9 cellular contexts compared by ENCODE assay signal in genomic region chr20:49630396-49630951, GRCh38.
DNase-seq lines count a peak whose midpoint lies in the region; ATAC-seq, FAIRE-seq and TF ChIP-seq lines count a peak whose summit lies in the region.
"Had no signal": no experiment of that assay in that cellular context is flagged by ENCODE, and none has a peak within 500 bp of the region (broad histone marks: within the 10 kb centered on the region; RNA-seq: fewer than 3 reads in every experiment).

No MANE protein-coding gene starts in this region.

- no peak overlapping the region for H3K9ac ChIP-seq in OCI-LY3 (ENCODE audit: low read length)

- CTCF ChIA-PET in activated CD4-positive, alpha-beta memory T cell treated with anti-CD3 and anti-CD28 coated beads for 36 hours (lab: Charles Lee): interaction anchor here (1.0 to 1.3 kb wide), 2 partner anchors 9 to 89 kb away, joined by 3 to 4 read pairs; no protein-coding TSS in a partner anchor

- peaks cover 6% of the 10 kb centered on the region for H3K36me3 Mint-ChIP-seq in activated CD4-positive, alpha-beta memory T cell treated with anti-CD3 and anti-CD28 coated beads for 36 hours

- H2AFZ ChIP-seq in OCI-LY3 (ENCODE audit: low read depth, low read length): no peak overlapping the region

- no peak for TF ChIP-seq EP300 in stomach (IDR thresholded peaks at IDR 0.05)

- peaks cover 6% of the 10 kb centered on the region for H3K27me3 Mint-ChIP-seq in activated CD4-positive, alpha-beta memory T cell treated with anti-CD3 and anti-CD28 coated beads for 36 hours

- peaks cover 26% of the 10 kb centered on the region for H4K20me1 ChIP-seq in OCI-LY3 (ENCODE audit: insufficient read depth, low read length)

- peak; percentile 52 for DNase-seq in GM19239 (ENCODE audit: insufficient read length, low spot score)
- no peak for DNase-seq in stomach
- DNase-seq in activated CD4-positive, alpha-beta memory T cell treated with anti-CD3 and anti-CD28 coated beads for 36 hours: no peak
- DNase-seq in hippocampal formation (lab: John Stamatoyannopoulos, UW): no peak
- no peak for DNase-seq in UCSD-AML1 (lab: John Stamatoyannopoulos, UW; ENCODE audit: unreplicated experiment)
- DNase-seq: NCI-H446 had no signal

- no peak overlapping the region for H3K27ac Mint-ChIP-seq in activated CD4-positive, alpha-beta memory T cell treated with anti-CD3 and anti-CD28 coated beads for 36 hours

- H3K9me3 Mint-ChIP-seq in activated CD4-positive, alpha-beta memory T cell treated with anti-CD3 and anti-CD28 coated beads for 36 hours: peaks cover 5% of the 10 kb centered on the region

- POLR2A ChIA-PET in activated CD4-positive, alpha-beta memory T cell treated with anti-CD3 and anti-CD28 coated beads for 36 hours (lab: Charles Lee): no interaction called here

- no peak for TF ChIP-seq POLR2A in stomach (IDR thresholded peaks at IDR 0.05)

- H3K27me3 ChIP-seq in OCI-LY3 (ENCODE audit: low read depth, low read length): peaks cover 9% of the 10 kb centered on the region
- no peaks in the 10 kb centered on the region for H3K27me3 ChIP-seq in stomach

- H3K4me2 ChIP-seq in OCI-LY3 (ENCODE audit: low read length): peak overlapping the region; percentile 21

- peaks cover 63% of the 10 kb centered on the region for H3K4me1 ChIP-seq in OCI-LY3 (ENCODE audit: low read length)
- H3K4me1 ChIP-seq in stomach: peaks cover 0 to 47% (median 22%) of the 10 kb centered on the region in 4 donors

- H3K4me3 ChIP-seq in OCI-LY3 (ENCODE audit: low read length): no peak overlapping the region
- H3K4me3 ChIP-seq in stomach: no peak overlapping the region

- intact Hi-C loops in stomach (cut with DNase I; ENCODE audit: low total_unique reads): no loop called here
- intact Hi-C loops in activated CD4-positive, alpha-beta memory T cell treated with anti-CD3 and anti-CD28 coated beads for 36 hours (cut with micrococcal nuclease): no loop called here

- H3K9me3 ChIP-seq in OCI-LY3 (ENCODE audit: insufficient read depth, low read length) (no peaks in the 10 kb centered on the region), stomach (no peaks in the 10 kb centered on the region)

- H3K36me3 ChIP-seq in OCI-LY3 (replicated peaks; ENCODE audit: low read depth, low read length) (peaks cover 49% of the 10 kb centered on the region), stomach (peaks cover 9 to 31% (median 18%) of the 10 kb centered on the region in 4 donors)

- no peaks in the 10 kb centered on the region for H3K79me2 ChIP-seq in OCI-LY3 (ENCODE audit: low read length)

- H3K4me1 Mint-ChIP-seq in activated CD4-positive, alpha-beta memory T cell treated with anti-CD3 and anti-CD28 coated beads for 36 hours (ENCODE audit: low read depth): peaks cover 3% of the 10 kb centered on the region

- H3K4me3 Mint-ChIP-seq in activated CD4-positive, alpha-beta memory T cell treated with anti-CD3 and anti-CD28 coated beads for 36 hours: no peak overlapping the region

- H3K27ac ChIP-seq in OCI-LY3 (ENCODE audit: low read length) (peak overlapping the region; percentile 45), stomach (peak overlapping the region in 3 of 5 donors; percentile 10 to 64 (median 63))

- no peak for TF ChIP-seq CTCF in OCI-LY3 (IDR thresholded peaks at IDR 0.05; ENCODE audit: low read depth, low read length)
- TF ChIP-seq CTCF in stomach (IDR thresholded peaks at IDR 0.05): no peak

- FAIRE-seq in GM19239 (lab: Jason Lieb, UNC): peak; percentile 77
- FAIRE-seq: keratinocyte had no signal

- peak; percentile 66 for ATAC-seq in HG02763 (IDR thresholded peaks at IDR 0.05; ENCODE audit: unreplicated experiment)

- WGBS in stomach, 5 donors: 71 to 83% (median 76%) methylated on average over 10 of the region's 10 CpGs
